ENCODE assay signal across 1 cellular context in genomic region chr11:5380740-5381342, GRCh38.
TF ChIP-seq lines count a peak whose summit lies in the region.

No MANE protein-coding gene starts in this region.

TF ChIP-seq in SK-N-SH, 30 proteins besides CTCF, POLR2A, EP300 and RAD21 (continued from another document):
- no peak for TF ChIP-seq PBX3 (IDR thresholded peaks at IDR 0.05)
- no peak for TF ChIP-seq GABPA (IDR thresholded peaks at IDR 0.05; ENCODE audit: low read depth)
- no peak for TF ChIP-seq REST (IDR thresholded peaks at IDR 0.05; ENCODE audit: low read depth, low read length)
TF ChIP-seq in SK-N-SH: peak in this region for 1.
